In the genomic region with DNA sequence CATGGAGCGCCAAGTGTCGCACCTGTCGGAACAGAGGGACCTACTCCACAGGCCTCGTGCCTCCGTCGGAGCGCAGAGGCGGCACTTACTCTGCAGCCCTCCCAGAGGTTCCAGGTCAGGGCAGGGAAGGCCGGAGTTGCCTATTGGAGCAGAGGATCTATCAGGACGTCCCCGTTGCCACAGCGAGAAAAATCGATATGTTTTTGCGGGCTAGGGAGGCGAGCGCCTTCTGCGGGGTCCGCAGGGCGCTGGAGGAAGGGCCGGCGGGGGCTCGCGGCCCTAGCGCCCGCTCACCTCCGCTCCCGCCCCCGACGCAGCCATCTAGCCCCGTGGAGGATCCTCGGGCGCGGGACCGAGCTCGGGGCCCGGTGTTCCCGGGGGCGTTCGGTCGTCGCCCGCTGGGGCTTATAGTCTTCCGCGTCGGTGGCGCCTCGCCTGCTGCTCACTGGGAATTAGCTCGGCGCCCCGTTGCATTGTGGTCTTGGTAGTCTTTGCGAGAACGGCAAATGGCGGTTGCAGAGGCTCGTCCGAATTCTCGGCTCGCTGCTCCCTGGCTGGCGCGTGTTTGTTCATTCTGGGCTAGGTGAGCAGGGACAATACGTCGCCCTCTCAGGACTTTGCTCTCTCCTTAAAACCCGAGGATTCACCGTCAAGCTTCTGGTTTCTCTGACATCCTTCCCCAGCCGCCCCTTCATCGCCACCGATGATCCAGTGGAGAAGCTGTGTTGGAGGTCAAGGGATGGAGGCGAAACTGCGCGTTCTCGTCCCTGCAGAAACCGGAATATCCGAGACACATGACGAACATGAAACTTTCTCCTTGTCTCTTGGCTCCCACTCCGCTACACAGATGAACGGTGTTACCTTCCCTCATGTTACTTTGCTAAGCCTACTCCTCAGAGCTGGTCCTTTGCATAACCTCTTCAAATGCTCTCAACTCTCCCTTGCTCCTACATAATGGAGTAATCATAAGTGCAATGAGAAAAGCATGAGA, we compare ENCODE assay signal across 8 cellular contexts. TPM values are rescaled to one million over a fixed set of nuclear protein-coding genes. Genes with fewer than 3 reads are reported as not detected.
A peak's percentile ranks its signal among the peaks of the same experiment; 100 is the strongest.
DNase-seq lines count a peak whose midpoint lies in the region; ATAC-seq and TF ChIP-seq lines count a peak whose summit lies in the region.

A gene (minus strand): TSS at position 425 of the 991 bp plus-strand sequence. CDS start 422 bp downstream, at position 3.

- peaks cover 5 to 17% of the 10 kb centered on the region in 2 donors for H3K36me3 ChIP-seq in lung (ENCODE audit: control insufficient read depth in 2 of 2, insufficient read depth in 2 of 2, low read length in 2 of 2)

- H3K4me3 ChIP-seq in HL-60 (replicated peaks; ENCODE audit: insufficient read depth, low read length) (peak within 1 kb of the TSS; percentile 77), lung (peak within 1 kb of the TSS; percentile 93)

- peak within 1 kb of the TSS; percentile 86 for H3K27ac ChIP-seq in HL-60 (replicated peaks)
- H3K27ac ChIP-seq in lung (ENCODE audit: low read depth in 1 of 2, low read length in 1 of 2) = peak within 1 kb of the TSS; percentile 93

- WGBS in lung, 2 donors = 0% methylated on average over 73 to 75 of the region's 75 CpGs

- H3K27me3 ChIP-seq in HL-60 (ENCODE audit: insufficient read depth, poor library complexity, severe bottlenecking) (no peaks in the 10 kb centered on the region), lung (ENCODE audit: control insufficient read depth, insufficient read depth) (no peaks in the 10 kb centered on the region)

- no peak for TF ChIP-seq CTCF in HL-60 (IDR thresholded peaks at IDR 0.05; ENCODE audit: insufficient read depth, low read length)
- TF ChIP-seq CTCF in lung (IDR thresholded peaks at IDR 0.05; ENCODE audit: control extremely low read depth, extremely low read depth) = no peak

- H3K4me1 ChIP-seq in lung (ENCODE audit: control insufficient read depth in 2 of 2, insufficient read depth in 2 of 2, low read length in 2 of 2) = peaks cover 0 to 9% of the 10 kb centered on the region in 2 donors

- DNase-seq in Ammon's horn (ENCODE audit: low spot score) (peak; percentile 93), HL-60 (ENCODE audit: low read depth in 1 of 2, low spot score in 1 of 2) (peak; percentile 84 to 91), NK-92 (lab: John Stamatoyannopoulos, UW; ENCODE audit: unreplicated experiment) (peak; percentile 21), lung (ENCODE audit: low spot score) (peak; percentile 92)
- DNase-seq in activated CD8-positive, alpha-beta memory T cell treated with anti-CD3 and anti-CD28 coated beads for 1 hour (ENCODE audit: extremely low read depth in 1 of 2, low read depth in 1 of 2) = peak; percentile 59 to 73
- DNase-seq in effector CD4-positive, alpha-beta T cell = peak; percentile 86
- DNase-seq in stimulated activated CD4-positive, alpha-beta T cell treated with anti-CD3 and anti-CD28 coated beads, TNF-alpha, amount 100 ng/mL, for 4 hours (ENCODE audit: low read depth in 3 of 3) = peak; percentile 69 to 75 (median 75)

- no peaks in the 10 kb centered on the region for H3K9me3 ChIP-seq in lung (ENCODE audit: control insufficient read depth in 2 of 2, insufficient read depth in 1 of 2, low read length in 1 of 2)

- peak; percentile 66 for ATAC-seq in GM19328 (IDR thresholded peaks at IDR 0.05; ENCODE audit: unreplicated experiment)
- peak; percentile 97 for ATAC-seq in lung (ENCODE audit: insufficient read depth, low FRiP score)

RNA-seq across cellular contexts. Expression of the gene that starts here (rescaled TPM):
- 100 to 1,000 TPM; 105 to 146 TPM for total RNA-seq in lung
- 100 to 1,000 TPM; 206 to 230 TPM for polyA plus RNA-seq in lung

Comparison
In these comparisons a context has a peak if more than half of its experiments do, and no peak if none do; other contexts are left out.
1. Peak in every context shown above with its lines: DNase-seq, ATAC-seq, H3K4me3 ChIP-seq and H3K27ac ChIP-seq.
2. DNase-seq: peak in every context shown above with its lines; median percentile 93 in Ammon's horn; 92 in lung; 88 in HL-60; 86 in effector CD4-positive, alpha-beta T cell; 75 in stimulated activated CD4-positive, alpha-beta T cell treated with anti-CD3 and anti-CD28 coated beads, TNF-alpha, amount 100 ng/mL, for 4 hours; 66 in activated CD8-positive, alpha-beta memory T cell treated with anti-CD3 and anti-CD28 coated beads for 1 hour; 21 in NK-92.